Comparison of ENCODE assay signal across 1 cellular context in genomic region chr19:1880611-1881392, GRCh38.
TF ChIP-seq lines count a peak whose summit lies in the region.

No MANE protein-coding gene starts in this region.

TF ChIP-seq in HepG2, 621 proteins besides CTCF, POLR2A, EP300 and RAD21:
- TF ChIP-seq MEIS1 (CRISPR knock-in tag; IDR thresholded peaks at IDR 0.05; ENCODE audit: borderline replicate concordance) = no peak
- 0 out of 2 replicates have a peak, but pooled peaks have one; percentile 12 for TF ChIP-seq RBFOX2 (IDR thresholded peaks at IDR 0.05; ENCODE audit: low read depth, low read length)
- TF ChIP-seq ZNF280B (CRISPR knock-in tag; IDR thresholded peaks at IDR 0.05; ENCODE audit: borderline replicate concordance) = no peak
- TF ChIP-seq NR2C2 (CRISPR knock-in tag; IDR thresholded peaks at IDR 0.05; ENCODE audit: borderline replicate concordance) = no peak
